Comparison of ENCODE assay signal across 11 cellular contexts in genomic region chr1:62392951-62393350, GRCh38.
"Had no signal": no experiment of that assay in that cellular context is flagged by ENCODE, and none has a peak within 500 bp of the region (broad histone marks: within the 10 kb centered on the region; RNA-seq: fewer than 3 reads in every experiment).

No MANE protein-coding gene starts in this region.

- H3K27ac ChIP-seq: GM23248 had no signal

- H3K4me3 Mint-ChIP-seq: GM23338, H9, HFFc6 had no signal

- H2AFZ ChIP-seq: GM23248, GM23338 had no signal

- H3K4me3 ChIP-seq: GM23248, GM23338, HAP-1 had no signal

- ATAC-seq: GM23338, HCT116 had no signal

- H3K27ac Mint-ChIP-seq: GM23338, HFFc6 had no signal

- H3K9me3 ChIP-seq: HAP-1 had no signal

- FAIRE-seq: H1, H54 had no signal

- DNase-seq: GM23248, GOT3, H7, H9, HCEC 1CT, HFFc6 had no signal

- H3K36me3 ChIP-seq: HAP-1 had no signal

- H3K4me2 ChIP-seq: GM23338 had no signal

- H3K9ac ChIP-seq: GM23248 had no signal
